1 cellular context compared by ENCODE assay signal in genomic region chr19:42303101-42303464, GRCh38.
TF ChIP-seq lines count a peak whose summit lies in the region.

No MANE protein-coding gene starts in this region.

TF ChIP-seq in WTC11, 78 proteins besides CTCF, POLR2A, EP300 and RAD21 (continued from another document):
- TF ChIP-seq FOXP4 (CRISPR knock-in tag; IDR thresholded peaks at IDR 0.05) (no peak), GRHL2 (CRISPR knock-in tag; IDR thresholded peaks at IDR 0.05; ENCODE audit: insufficient replicate concordance, severe bottlenecking) (no peak), JAZF1 (CRISPR knock-in tag; IDR thresholded peaks at IDR 0.05) (no peak), FOXJ3 (CRISPR knock-in tag; IDR thresholded peaks at IDR 0.05; ENCODE audit: borderline replicate concordance) (no peak), GTF2I (CRISPR knock-in tag; conservative IDR thresholded peaks at IDR 0.05) (no peak), NFYB (CRISPR knock-in tag; conservative IDR thresholded peaks at IDR 0.05; ENCODE audit: low read depth) (no peak), ERG (CRISPR knock-in tag; IDR thresholded peaks at IDR 0.05) (no peak), ZBTB21 (CRISPR knock-in tag; IDR thresholded peaks at IDR 0.05; ENCODE audit: borderline replicate concordance) (no peak), NFE2L1 (CRISPR knock-in tag; IDR thresholded peaks at IDR 0.05) (no peak), HMGXB4 (CRISPR knock-in tag; IDR thresholded peaks at IDR 0.05) (no peak), ZMAT4 (CRISPR knock-in tag; IDR thresholded peaks at IDR 0.05) (no peak), E2F1 (CRISPR knock-in tag; IDR thresholded peaks at IDR 0.05) (no peak), JUN (CRISPR knock-in tag; IDR thresholded peaks at IDR 0.05) (no peak)
